ENCODE assay signal across 1 cellular context in the genomic region with DNA sequence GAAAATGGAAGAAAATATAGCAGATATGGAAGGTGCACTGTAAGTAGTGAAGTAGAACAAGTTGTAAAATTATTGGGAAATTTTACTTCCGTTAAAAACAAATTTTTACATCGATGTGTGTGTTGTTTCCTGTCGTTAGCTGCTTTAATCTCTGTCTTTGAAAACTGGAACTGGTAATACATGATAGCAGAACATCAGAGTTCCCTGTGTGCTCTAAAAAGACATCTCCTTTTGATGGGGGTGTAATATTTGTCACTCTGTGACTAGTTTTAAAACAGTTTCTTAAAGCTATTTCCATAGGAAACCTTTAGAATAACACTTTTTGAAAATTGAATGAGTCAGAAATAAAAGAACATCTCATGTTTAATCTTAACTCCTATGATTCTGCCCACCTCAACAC.
TF ChIP-seq lines count a peak whose summit lies in the region.

No MANE protein-coding gene starts in this region.

TF ChIP-seq in HepG2, 621 proteins besides CTCF, POLR2A, EP300 and RAD21 (continued from another document):
- no peak for TF ChIP-seq CSRNP1 (CRISPR knock-in tag; IDR thresholded peaks at IDR 0.05)
TF ChIP-seq in HepG2: peak in this region for 0.
